In genomic region chr1:92524944-92525590, GRCh38 we compare ENCODE assay signal across 2 cellular contexts. TPM values are rescaled to one million over a fixed set of nuclear protein-coding genes. Genes with fewer than 3 reads are reported as not detected.
"Had no signal": no experiment of that assay in that cellular context is flagged by ENCODE, and none has a peak within 500 bp of the region (broad histone marks: within the 10 kb centered on the region; RNA-seq: fewer than 3 reads in every experiment).

No MANE protein-coding gene starts in this region.

RNA-seq across cellular contexts. Expression of gene GFI1, which starts 38.3 kb away (rescaled TPM):
- total RNA-seq: gastrocnemius medialis, lung microvascular endothelial cell had no signal
